In genomic region chr11:44538375-44539054, GRCh38 we compare ENCODE assay signal across 1 cellular context.
TF ChIP-seq lines count a peak whose summit lies in the region.

No MANE protein-coding gene starts in this region.

TF ChIP-seq in K562, 482 proteins besides CTCF, POLR2A, EP300 and RAD21 (continued from another document and continues in another):
- TF ChIP-seq XRCC5 (IDR thresholded peaks at IDR 0.05; ENCODE audit: low read depth, low read length): peak; percentile 76; the same call in 1 of the 2 replicates
- no peak for TF ChIP-seq MXD1 (CRISPR knock-in tag; IDR thresholded peaks at IDR 0.05; ENCODE audit: borderline replicate concordance, poor library complexity, severe bottlenecking)
- TF ChIP-seq NR0B1 (IDR thresholded peaks at IDR 0.05; ENCODE audit: partially characterized antibody): no peak
- TF ChIP-seq DACH1 (IDR thresholded peaks at IDR 0.05; ENCODE audit: partially characterized antibody): no peak
- 0 out of 2 replicates have a peak, but pooled peaks have one; percentile 13 for TF ChIP-seq ZNF589 (CRISPR knock-in tag; IDR thresholded peaks at IDR 0.05; ENCODE audit: low read depth)
- TF ChIP-seq HDGF (IDR thresholded peaks at IDR 0.05): peak; percentile 91
- TF ChIP-seq ZNF766 (CRISPR knock-in tag; conservative IDR thresholded peaks at IDR 0.05): 0 out of 2 replicates have a peak, but pooled peaks have one; percentile 23
- no peak for TF ChIP-seq MEF2A (IDR thresholded peaks at IDR 0.05; ENCODE audit: control insufficient read depth, low read depth, low read length)
- peak; percentile 81 for TF ChIP-seq STAG1 (CRISPR knock-in tag; IDR thresholded peaks at IDR 0.05; ENCODE audit: borderline replicate concordance)
- no peak for TF ChIP-seq KAT7 (CRISPR knock-in tag; IDR thresholded peaks at IDR 0.05; ENCODE audit: borderline replicate concordance)
- TF ChIP-seq KDM5B (IDR thresholded peaks at IDR 0.05; ENCODE audit: insufficient replicate concordance, low read depth, low read length): no peak
- TF ChIP-seq MTF1 (CRISPR knock-in tag; IDR thresholded peaks at IDR 0.05; ENCODE audit: borderline replicate concordance): no peak
- 0 out of 2 replicates have a peak, but pooled peaks have one; percentile 38 for TF ChIP-seq THAP12 (CRISPR knock-in tag; IDR thresholded peaks at IDR 0.05)
- no peak for TF ChIP-seq ZNF282 (CRISPR knock-in tag; IDR thresholded peaks at IDR 0.05)
- no peak for TF ChIP-seq ETV1 (tag; conservative IDR thresholded peaks at IDR 0.05; ENCODE audit: low read depth)
- TF ChIP-seq MTA3 (IDR thresholded peaks at IDR 0.05; ENCODE audit: borderline replicate concordance): peak; percentile 43; the same call in 1 of the 2 replicates
- no peak for TF ChIP-seq MCM5 (IDR thresholded peaks at IDR 0.05; ENCODE audit: low read depth)
- TF ChIP-seq MAZ (CRISPR knock-in tag; conservative IDR thresholded peaks at IDR 0.05 in 1 of 2, IDR thresholded peaks at IDR 0.05 in 1 of 2): peak; percentile 36 to 59; a peak in 3 of 4 replicates
- TF ChIP-seq CSDE1 (IDR thresholded peaks at IDR 0.05): no peak
- TF ChIP-seq MNT (conservative IDR thresholded peaks at IDR 0.05): 0 out of 4 replicates have a peak, but pooled peaks of 1 of the 2 experiments have one; percentile 23
- no peak for TF ChIP-seq NBN (IDR thresholded peaks at IDR 0.05; ENCODE audit: low read depth)
- TF ChIP-seq E2F1 (CRISPR knock-in tag; IDR thresholded peaks at IDR 0.05): no peak
- TF ChIP-seq CC2D1A (IDR thresholded peaks at IDR 0.05): peak; percentile 91
- no peak for TF ChIP-seq RBBP5 (IDR thresholded peaks at IDR 0.05; ENCODE audit: borderline replicate concordance, insufficient read depth, low read length, poor library complexity, severe bottlenecking)
- no peak for TF ChIP-seq CHD1 (IDR thresholded peaks at IDR 0.05; ENCODE audit: low read length)
- peak; percentile 58; the same call in 1 of the 2 replicates for TF ChIP-seq ZBTB17 (CRISPR knock-in tag; IDR thresholded peaks at IDR 0.05)
- TF ChIP-seq TOE1 (IDR thresholded peaks at IDR 0.05; ENCODE audit: borderline replicate concordance): peak; percentile 51; the same call in 1 of the 2 replicates
- TF ChIP-seq TOE1 (CRISPR knock-in tag; IDR thresholded peaks at IDR 0.05; ENCODE audit: borderline replicate concordance, low read depth): no peak
- TF ChIP-seq CXXC5 (CRISPR knock-in tag; IDR thresholded peaks at IDR 0.05): peak; percentile 41; the same call in 1 of the 2 replicates
- TF ChIP-seq ZNF785 (CRISPR knock-in tag; IDR thresholded peaks at IDR 0.05): no peak
- no peak for TF ChIP-seq MYC (IDR thresholded peaks at IDR 0.05; ENCODE audit: low read depth, low read length)
- 0 out of 2 replicates have a peak, but pooled peaks have one; percentile 41 for TF ChIP-seq MYC (CRISPR knock-in tag; IDR thresholded peaks at IDR 0.05; ENCODE audit: borderline replicate concordance, low read depth)
- peak; percentile 29; the same call in 1 of the 2 replicates for TF ChIP-seq ATF7 (IDR thresholded peaks at IDR 0.05)
- TF ChIP-seq ZNF695 (CRISPR knock-in tag; IDR thresholded peaks at IDR 0.05): no peak
- peak; percentile 30; the same call in 1 of the 2 replicates for TF ChIP-seq SOX6 (IDR thresholded peaks at IDR 0.05)
- no peak for TF ChIP-seq PRMT5 (CRISPR knock-in tag; IDR thresholded peaks at IDR 0.05)
- TF ChIP-seq REST (CRISPR knock-in tag; IDR thresholded peaks at IDR 0.05; ENCODE audit: low read depth): no peak
- TF ChIP-seq UBTF (IDR thresholded peaks at IDR 0.05; ENCODE audit: borderline replicate concordance in 1 of 2, low read depth in 2 of 2, low read length in 2 of 2): peak in 1 of 2 experiments; percentile 24; a peak in 1 of 4 replicates
- no peak for TF ChIP-seq HBP1 (CRISPR knock-in tag; IDR thresholded peaks at IDR 0.05)
- TF ChIP-seq ZNF263 (CRISPR knock-in tag; IDR thresholded peaks at IDR 0.05; ENCODE audit: borderline replicate concordance): peak; percentile 50; the same call in 1 of the 2 replicates
- no peak for TF ChIP-seq GTF3C2 (IDR thresholded peaks at IDR 0.05; ENCODE audit: borderline replicate concordance, extremely low read depth, insufficient read length)
- TF ChIP-seq ZNF764 (CRISPR knock-in tag; IDR thresholded peaks at IDR 0.05; ENCODE audit: low read depth): no peak
- TF ChIP-seq NONO (IDR thresholded peaks at IDR 0.05; ENCODE audit: low read depth in 2 of 2, low read length in 1 of 2): peak in 1 of 2 experiments; percentile 47; a peak in 1 of 4 replicates
